ENCODE assay signal across 12 cellular contexts in the genomic region with DNA sequence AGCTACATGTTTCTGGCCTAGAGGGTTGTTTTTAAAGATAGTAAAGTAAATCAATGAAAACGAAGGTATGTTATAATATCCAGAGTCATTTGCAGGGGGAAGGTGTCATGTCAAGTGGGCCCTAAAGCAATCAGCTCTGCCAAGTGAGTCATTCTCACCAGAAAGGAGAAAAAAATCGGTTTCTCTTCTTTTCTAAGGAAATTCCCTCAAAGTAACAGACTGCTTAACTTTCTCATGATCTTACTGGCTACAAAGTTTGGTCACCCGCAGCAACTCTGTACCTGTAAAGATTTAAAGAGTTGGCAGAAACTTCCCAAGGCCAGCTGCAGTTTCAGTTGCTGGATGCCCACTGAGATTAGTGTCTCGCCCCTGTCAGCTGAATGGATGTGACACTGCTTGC. TPM values are rescaled to one million over a fixed set of nuclear protein-coding genes. Genes with fewer than 3 reads are reported as not detected.
A peak's percentile ranks its signal among the peaks of the same experiment; 100 is the strongest.
DNase-seq lines count a peak whose midpoint lies in the region; ATAC-seq and TF ChIP-seq lines count a peak whose summit lies in the region.
"Had no signal": no experiment of that assay in that cellular context is flagged by ENCODE, and none has a peak within 500 bp of the region (broad histone marks: within the 10 kb centered on the region; RNA-seq: fewer than 3 reads in every experiment).

No MANE protein-coding gene starts in this region.

- peaks cover 43% of the 10 kb centered on the region for H3K4me1 Mint-ChIP-seq in activated naive CD4-positive, alpha-beta T cell treated with anti-CD3 and anti-CD28 coated beads for 36 hours (ENCODE audit: low read depth)
- H3K4me1 Mint-ChIP-seq in activated naive CD4-positive, alpha-beta T cell treated with anti-CD3 and anti-CD28 coated beads, Interleukin-2, amount 10 ng/mL, durations not matched to agents 7 days and 5 days, result peaks cover 37% of the 10 kb centered on the region
- H3K4me1 Mint-ChIP-seq in stimulated activated memory B cell treated with anti-CD40 and anti-IgM and Interleukin-4, amounts not matched to agents 10 μg/mL and 1 μg/mL and 100 μg/mL, for 72 hours, result peaks cover 26% of the 10 kb centered on the region

- no peaks in the 10 kb centered on the region for H3K9me3 Mint-ChIP-seq in activated naive CD4-positive, alpha-beta T cell treated with anti-CD3 and anti-CD28 coated beads for 36 hours
- H3K9me3 Mint-ChIP-seq in activated naive CD4-positive, alpha-beta T cell treated with anti-CD3 and anti-CD28 coated beads, Interleukin-2, amount 10 ng/mL, durations not matched to agents 7 days and 5 days, result no peaks in the 10 kb centered on the region
- H3K9me3 Mint-ChIP-seq in stimulated activated memory B cell treated with anti-CD40 and anti-IgM and Interleukin-4, amounts not matched to agents 10 μg/mL and 1 μg/mL and 100 μg/mL, for 72 hours, result no peaks in the 10 kb centered on the region

- no peak overlapping the region for H3K27ac Mint-ChIP-seq in activated naive CD4-positive, alpha-beta T cell treated with anti-CD3 and anti-CD28 coated beads for 36 hours
- no peak overlapping the region for H3K27ac Mint-ChIP-seq in activated naive CD4-positive, alpha-beta T cell treated with anti-CD3 and anti-CD28 coated beads, Interleukin-2, amount 10 ng/mL, durations not matched to agents 7 days and 5 days
- H3K27ac Mint-ChIP-seq in stimulated activated memory B cell treated with anti-CD40 and anti-IgM and Interleukin-4, amounts not matched to agents 10 μg/mL and 1 μg/mL and 100 μg/mL, for 72 hours, result no peak overlapping the region

- H3K36me3 Mint-ChIP-seq in activated naive CD4-positive, alpha-beta T cell treated with anti-CD3 and anti-CD28 coated beads for 36 hours (ENCODE audit: low read depth), result peaks cover 3% of the 10 kb centered on the region
- H3K36me3 Mint-ChIP-seq in activated naive CD4-positive, alpha-beta T cell treated with anti-CD3 and anti-CD28 coated beads, Interleukin-2, amount 10 ng/mL, durations not matched to agents 7 days and 5 days, result peaks cover 4% of the 10 kb centered on the region
- no peaks in the 10 kb centered on the region for H3K36me3 Mint-ChIP-seq in stimulated activated memory B cell treated with anti-CD40 and anti-IgM and Interleukin-4, amounts not matched to agents 10 μg/mL and 1 μg/mL and 100 μg/mL, for 72 hours

- H3K4me3 ChIP-seq in choroid plexus epithelial cell (ENCODE audit: low read depth, low read length), result no peak overlapping the region
- no peak overlapping the region for H3K4me3 ChIP-seq in mucosa of descending colon

- ATAC-seq in HG02981 (IDR thresholded peaks at IDR 0.05; ENCODE audit: unreplicated experiment), result peak; percentile 53
- peak; percentile 77 for ATAC-seq in stimulated activated memory B cell treated with anti-CD40 and anti-IgM and Interleukin-4, amounts not matched to agents 10 μg/mL and 1 μg/mL and 100 μg/mL, for 72 hours
- no peak for ATAC-seq in HG03039 (IDR thresholded peaks at IDR 0.05; ENCODE audit: unreplicated experiment)
- no peak for ATAC-seq in mucosa of descending colon
- ATAC-seq: Panc1 had no signal

- H3K36me3 ChIP-seq in mucosa of descending colon (ENCODE audit: low read depth), result no peaks in the 10 kb centered on the region

- peak; percentile 37 for DNase-seq in activated naive CD4-positive, alpha-beta T cell treated with anti-CD3 and anti-CD28 coated beads for 36 hours
- no peak for DNase-seq in activated naive CD4-positive, alpha-beta T cell treated with anti-CD3 and anti-CD28 coated beads, Interleukin-2, amount 10 ng/mL, durations not matched to agents 7 days and 5 days
- DNase-seq in choroid plexus epithelial cell (ENCODE audit: low read depth) (peak; percentile 68), mucosa of descending colon (no peak), NCI-H1092 (lab: John Stamatoyannopoulos, UW) (no peak)
- DNase-seq: effector memory CD4-positive, alpha-beta T cell; retina had no signal

- intact Hi-C loops in activated naive CD4-positive, alpha-beta T cell treated with anti-CD3 and anti-CD28 coated beads for 36 hours (cut with micrococcal nuclease), result loop anchor here (10.0 kb wide), 2 partner anchors 1223 to 1723 kb away; partner anchors contain the start of gene RASGRP1
- intact Hi-C loops in mucosa of descending colon (cut with DNase I, micrococcal nuclease), result no loop called here

- H3K27me3 Mint-ChIP-seq in activated naive CD4-positive, alpha-beta T cell treated with anti-CD3 and anti-CD28 coated beads for 36 hours (ENCODE audit: low read depth), result no peaks in the 10 kb centered on the region
- peaks cover 8% of the 10 kb centered on the region for H3K27me3 Mint-ChIP-seq in activated naive CD4-positive, alpha-beta T cell treated with anti-CD3 and anti-CD28 coated beads, Interleukin-2, amount 10 ng/mL, durations not matched to agents 7 days and 5 days
- no peaks in the 10 kb centered on the region for H3K27me3 Mint-ChIP-seq in stimulated activated memory B cell treated with anti-CD40 and anti-IgM and Interleukin-4, amounts not matched to agents 10 μg/mL and 1 μg/mL and 100 μg/mL, for 72 hours

- H3K4me1 ChIP-seq in mucosa of descending colon (ENCODE audit: low read depth), result peaks cover 5% of the 10 kb centered on the region

- no peak overlapping the region for H3K4me3 Mint-ChIP-seq in activated naive CD4-positive, alpha-beta T cell treated with anti-CD3 and anti-CD28 coated beads for 36 hours
- no peak overlapping the region for H3K4me3 Mint-ChIP-seq in activated naive CD4-positive, alpha-beta T cell treated with anti-CD3 and anti-CD28 coated beads, Interleukin-2, amount 10 ng/mL, durations not matched to agents 7 days and 5 days
- H3K4me3 Mint-ChIP-seq in stimulated activated memory B cell treated with anti-CD40 and anti-IgM and Interleukin-4, amounts not matched to agents 10 μg/mL and 1 μg/mL and 100 μg/mL, for 72 hours, result no peak overlapping the region

- TF ChIP-seq CTCF in choroid plexus epithelial cell (conservative IDR thresholded peaks at IDR 0.05; ENCODE audit: low read depth, low read length), result no peak
- TF ChIP-seq CTCF in mucosa of descending colon (IDR thresholded peaks at IDR 0.05), result no peak

- CTCF ChIA-PET in activated naive CD4-positive, alpha-beta T cell treated with anti-CD3 and anti-CD28 coated beads for 36 hours (lab: Charles Lee), result interaction anchor here (0.7 to 2.7 kb wide), 7 partner anchors 10 to 491 kb away, joined by 3 to 9 read pairs (median 4); partner anchors contain the start of gene SRP14
- CTCF ChIA-PET in activated naive CD4-positive, alpha-beta T cell treated with anti-CD3 and anti-CD28 coated beads, Interleukin-2, amount 10 ng/mL, durations not matched to agents 7 days and 5 days (lab: Charles Lee), result interaction anchor here (1.0 to 3.5 kb wide), 10 partner anchors 14 to 486 kb away, joined by 3 to 18 read pairs (median 4); partner anchors contain the start of gene SRP14

- H3K9me3 ChIP-seq in mucosa of descending colon, result no peaks in the 10 kb centered on the region

RNA-seq across cellular contexts. Expression of gene FSIP1, which starts 5.5 kb away (rescaled TPM):
- under 1 TPM; 0.21 to 0.27 TPM for total RNA-seq in activated naive CD4-positive, alpha-beta T cell treated with anti-CD3 and anti-CD28 coated beads for 36 hours
- total RNA-seq in mucosa of descending colon, result 10 to 100 TPM in 1 of 3 donors, 1 to 10 TPM in 2; 4.1 to 12.1 (median 5.1) TPM
- total RNA-seq: mesenteric fat pad had no signal

Comparison
In these comparisons a context has a peak if more than half of its experiments do, and no peak if none do; other contexts are left out.
1. DNase-seq: peak in activated naive CD4-positive, alpha-beta T cell treated with anti-CD3 and anti-CD28 coated beads for 36 hours (single experiment) and choroid plexus epithelial cell (single experiment); none in activated naive CD4-positive, alpha-beta T cell treated with anti-CD3 and anti-CD28 coated beads, Interleukin-2, amount 10 ng/mL, durations not matched to agents 7 days and 5 days (single experiment), mucosa of descending colon (0 of 3) and NCI-H1092 (single experiment).
2. ATAC-seq: peak in HG02981 (single experiment) and stimulated activated memory B cell treated with anti-CD40 and anti-IgM and Interleukin-4, amounts not matched to agents 10 μg/mL and 1 μg/mL and 100 μg/mL, for 72 hours (single experiment); none in HG03039 (single experiment) and mucosa of descending colon (single experiment).
3. RNA of gene FSIP1, which starts 5.5 kb away (total RNA-seq): 4.1 to 12.1 TPM in mucosa of descending colon; 0.21 to 0.27 TPM in activated naive CD4-positive, alpha-beta T cell treated with anti-CD3 and anti-CD28 coated beads for 36 hours; every median in the first group is over 4 times any median in the second.